Comparison of ENCODE assay signal across 29 cellular contexts in genomic region chr1:221525749-221526148, GRCh38.
"Had no signal": no experiment of that assay in that cellular context is flagged by ENCODE, and none has a peak within 500 bp of the region (broad histone marks: within the 10 kb centered on the region; RNA-seq: fewer than 3 reads in every experiment).

No MANE protein-coding gene starts in this region.

- H3K4me3 ChIP-seq: stomach, suprapubic skin, testis, thoracic aorta, thyroid gland, tibial artery, tibial nerve, transverse colon, upper lobe of left lung, upper lobe of right lung, uterus, vagina had no signal

- H3K4me1 ChIP-seq: stomach, suprapubic skin, testis, tibial artery, tibial nerve, transverse colon, upper lobe of left lung, upper lobe of right lung, uterus, vagina had no signal

- H3K4me3 Mint-ChIP-seq: stimulated activated effector memory CD8-positive, alpha-beta T cell treated with anti-CD3 and anti-CD28 coated beads, Interleukin-12 subunit alpha, Interleukin-12 subunit beta, amount 100 ng/mL, for 72 hours; stimulated activated memory B cell treated with anti-CD40 and anti-IgM and Interleukin-4, amounts not matched to agents 10 μg/mL and 1 μg/mL and 100 μg/mL, for 72 hours; stimulated activated naive B cell treated with anti-CD40 and anti-IgM and Interleukin-4, amounts not matched to agents 10 μg/mL and 1 μg/mL and 100 μg/mL, for 72 hours; stimulated activated naive CD8-positive, alpha-beta T cell treated with anti-CD3 and anti-CD28 coated beads, Interleukin-15, amount 100 ng/mL, for 72 hours; stimulated activated naive CD8-positive, alpha-beta T cell treated with anti-CD3 and anti-CD28 coated beads, Interleukin-15, Interleukin-2, amounts not matched to agents 100 ng/mL and 50 ng/mL, for 24 hours; type B pancreatic cell had no signal

- FAIRE-seq: urothelium cell line had no signal

- H3K4me1 Mint-ChIP-seq: stimulated activated memory B cell treated with anti-CD40 and anti-IgM and Interleukin-4, amounts not matched to agents 10 μg/mL and 1 μg/mL and 100 μg/mL, for 72 hours; stimulated activated naive B cell treated with anti-CD40 and anti-IgM and Interleukin-4, amounts not matched to agents 10 μg/mL and 1 μg/mL and 100 μg/mL, for 72 hours; stimulated activated naive CD8-positive, alpha-beta T cell treated with anti-CD3 and anti-CD28 coated beads, Interleukin-15, amount 100 ng/mL, for 72 hours had no signal

- H3K9me3 ChIP-seq: stomach, suprapubic skin, testis, thoracic aorta, thyroid gland, tibial artery, tibial nerve, transverse colon, upper lobe of left lung, upper lobe of right lung, uterus, vagina had no signal

- H3K36me3 ChIP-seq: stomach, suprapubic skin, thoracic aorta, thyroid gland, tibial artery, tibial nerve, transverse colon, upper lobe of left lung, upper lobe of right lung, uterus, vagina had no signal

- H3K27ac Mint-ChIP-seq: stimulated activated effector memory CD8-positive, alpha-beta T cell treated with anti-CD3 and anti-CD28 coated beads, Interleukin-12 subunit alpha, Interleukin-12 subunit beta, amount 100 ng/mL, for 72 hours; stimulated activated memory B cell treated with anti-CD40 and anti-IgM and Interleukin-4, amounts not matched to agents 10 μg/mL and 1 μg/mL and 100 μg/mL, for 72 hours; stimulated activated naive B cell treated with anti-CD40 and anti-IgM and Interleukin-4, amounts not matched to agents 10 μg/mL and 1 μg/mL and 100 μg/mL, for 72 hours; stimulated activated naive CD8-positive, alpha-beta T cell treated with anti-CD3 and anti-CD28 coated beads, Interleukin-15, amount 100 ng/mL, for 72 hours; stimulated activated naive CD8-positive, alpha-beta T cell treated with anti-CD3 and anti-CD28 coated beads, Interleukin-15, Interleukin-2, amounts not matched to agents 100 ng/mL and 50 ng/mL, for 24 hours; type B pancreatic cell had no signal

- H3K9me3 Mint-ChIP-seq: stimulated activated memory B cell treated with anti-CD40 and anti-IgM and Interleukin-4, amounts not matched to agents 10 μg/mL and 1 μg/mL and 100 μg/mL, for 72 hours; stimulated activated naive B cell treated with anti-CD40 and anti-IgM and Interleukin-4, amounts not matched to agents 10 μg/mL and 1 μg/mL and 100 μg/mL, for 72 hours; stimulated activated naive CD8-positive, alpha-beta T cell treated with anti-CD3 and anti-CD28 coated beads, Interleukin-15, Interleukin-2, amounts not matched to agents 100 ng/mL and 50 ng/mL, for 24 hours; type B pancreatic cell had no signal

- DNase-seq: stimulated activated CD4-positive, alpha-beta T cell treated with anti-CD3 and anti-CD28 coated beads, Interleukin-2, amount 100 ng/mL, for 48 hours; stimulated activated CD4-positive, alpha-beta T cell treated with anti-CD3 and anti-CD28 coated beads, Interleukin-4, amount 100 ng/mL, for 1 hour; stimulated activated CD4-positive, alpha-beta T cell treated with anti-CD3 and anti-CD28 coated beads, Interleukin-4, amount 100 ng/mL, for 24 hours; stimulated activated CD4-positive, alpha-beta T cell treated with anti-CD3 and anti-CD28 coated beads, Interleukin-4, amount 100 ng/mL, for 4 hours; stimulated activated CD8-positive, alpha-beta memory T cell treated with anti-CD3 and anti-CD28 coated beads, Interleukin-4, amount 100 ng/mL, for 48 hours; stimulated activated naive B cell treated with anti-CD40 and anti-IgM and Interleukin-4, amounts not matched to agents 10 μg/mL and 1 μg/mL and 100 μg/mL, for 72 hours; stimulated activated naive CD4-positive, alpha-beta T cell; stimulated activated naive CD4-positive, alpha-beta T cell treated with Interleukin-2 at 50 U/mL for 16 hours; stimulated activated naive CD8-positive, alpha-beta T cell treated with anti-CD3 and anti-CD28 coated beads, Interleukin-15, amount 100 ng/mL, for 72 hours; stimulated activated naive CD8-positive, alpha-beta T cell treated with anti-CD3 and anti-CD28 coated beads, Interleukin-15, Interleukin-2, amounts not matched to agents 100 U/mL and 50 U/mL, for 24 hours; stomach; substantia nigra; testis; thyroid gland; tibial artery; transverse colon; trophoblast cell; upper lobe of left lung; upper lobe of right lung; uterus had no signal

- H3K36me3 Mint-ChIP-seq: stimulated activated effector memory CD8-positive, alpha-beta T cell treated with anti-CD3 and anti-CD28 coated beads, Interleukin-12 subunit alpha, Interleukin-12 subunit beta, amount 100 ng/mL, for 72 hours; stimulated activated memory B cell treated with anti-CD40 and anti-IgM and Interleukin-4, amounts not matched to agents 10 μg/mL and 1 μg/mL and 100 μg/mL, for 72 hours; stimulated activated naive B cell treated with anti-CD40 and anti-IgM and Interleukin-4, amounts not matched to agents 10 μg/mL and 1 μg/mL and 100 μg/mL, for 72 hours; type B pancreatic cell had no signal

- H3K27me3 ChIP-seq: stomach, suprapubic skin, testis, thyroid gland, tibial artery, tibial nerve, transverse colon, upper lobe of left lung, uterus, vagina had no signal

- H3K27ac ChIP-seq: stomach, suprapubic skin, testis, thoracic aorta, thyroid gland, tibial artery, tibial nerve, transverse colon, upper lobe of left lung, upper lobe of right lung, uterus, vagina had no signal

- ATAC-seq: stimulated activated effector memory CD8-positive, alpha-beta T cell treated with anti-CD3 and anti-CD28 coated beads, Interleukin-12 subunit alpha, Interleukin-12 subunit beta, amount 100 ng/mL, for 72 hours; stimulated activated memory B cell treated with anti-CD40 and anti-IgM and Interleukin-4, amounts not matched to agents 10 μg/mL and 1 μg/mL and 100 μg/mL, for 72 hours; stimulated activated naive B cell treated with anti-CD40 and anti-IgM and Interleukin-4, amounts not matched to agents 10 μg/mL and 1 μg/mL and 100 μg/mL, for 72 hours; stimulated activated naive CD8-positive, alpha-beta T cell treated with anti-CD3 and anti-CD28 coated beads, Interleukin-15, amount 100 ng/mL, for 72 hours; stimulated activated naive CD8-positive, alpha-beta T cell treated with anti-CD3 and anti-CD28 coated beads, Interleukin-15, Interleukin-2, amounts not matched to agents 100 U/mL and 50 U/mL, for 24 hours; upper lobe of right lung had no signal
